8 cellular contexts compared by ENCODE assay signal in the genomic region with DNA sequence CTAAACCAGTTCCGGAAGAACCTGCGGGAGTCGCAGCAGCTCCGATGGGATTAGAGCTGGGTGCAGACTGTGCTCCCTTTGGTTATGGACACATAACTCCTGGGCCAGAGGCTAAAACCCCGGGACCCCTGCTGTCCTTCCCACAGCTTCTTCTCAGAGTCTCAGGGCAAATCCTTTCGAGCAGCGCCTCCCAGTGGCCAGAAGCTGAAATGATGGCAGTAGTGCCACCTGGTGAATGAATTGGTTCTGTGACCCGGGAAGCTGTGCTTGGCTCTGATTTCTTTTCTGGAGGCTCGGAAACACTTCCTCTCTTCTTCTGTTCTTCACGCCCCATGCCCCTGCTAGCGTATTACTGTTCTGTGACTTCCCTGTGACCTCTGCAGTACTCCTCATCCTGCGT. TPM values are rescaled to one million over a fixed set of nuclear protein-coding genes. Genes with fewer than 3 reads are reported as not detected.
A peak's percentile ranks its signal among the peaks of the same experiment; 100 is the strongest.
DNase-seq lines count a peak whose midpoint lies in the region; ATAC-seq, FAIRE-seq and TF ChIP-seq lines count a peak whose summit lies in the region.
"Not testable (repeated sequence)": the region's sequence is repeated elsewhere in the genome, so short reads cannot be mapped to it uniquely, and the experiment has no call there.

No MANE protein-coding gene starts in this region.

- peak; percentile 77 for TF ChIP-seq CTCF in lung (IDR thresholded peaks at IDR 0.05; ENCODE audit: control extremely low read depth, extremely low read depth)

- WGBS in lung, 2 donors = 9 to 15% methylated on average over 12 of the region's 12 CpGs

- not testable (repeated sequence) for H3K36me3 ChIP-seq in lung (ENCODE audit: control insufficient read depth in 2 of 2, insufficient read depth in 2 of 2, low read length in 2 of 2)

- not testable (repeated sequence) for H3K27me3 ChIP-seq in lung (ENCODE audit: control insufficient read depth, insufficient read depth)

- TF ChIP-seq POLR2A in erythroblast (IDR thresholded peaks at IDR 0.05; ENCODE audit: low read length) = not testable (repeated sequence)

- H3K9me3 ChIP-seq in lung (ENCODE audit: control insufficient read depth in 2 of 2, insufficient read depth in 1 of 2, low read length in 1 of 2) = not testable (repeated sequence)

- ATAC-seq in lung (ENCODE audit: insufficient read depth, low FRiP score) = not testable (repeated sequence)

- DNase-seq in A172 (ENCODE audit: low spot score) = peak; percentile 66
- DNase-seq in GM18507 (ENCODE audit: extremely low spot score, insufficient read length, low read depth) = peak; percentile 18
- DNase-seq in NCI-H2029 (lab: John Stamatoyannopoulos, UW) = peak; percentile 37
- DNase-seq in T follicular helper cell (ENCODE audit: low read depth) = peak; percentile 72
- DNase-seq in activated effector memory CD4-positive, alpha-beta T cell treated with Interleukin-2 at 50 U/mL for 16 hours = peak; percentile 63
- DNase-seq in erythroblast (lab: John Stamatoyannopoulos, UW) = peak; percentile 76 to 87
- DNase-seq in lung (ENCODE audit: low spot score) = peak; percentile 72
- DNase-seq in stimulated activated CD4-positive, alpha-beta T cell treated with anti-CD3 and anti-CD28 coated beads, Interleukin-1b, Interleukin-23, amount 100 ng/mL, for 4 hours (ENCODE audit: low read depth in 2 of 2) = peak; percentile 61 to 70

- not testable (repeated sequence) for H3K4me3 ChIP-seq in lung

- H3K27ac ChIP-seq in lung (ENCODE audit: low read depth in 1 of 2, low read length in 1 of 2) = not testable (repeated sequence)

- not testable (repeated sequence) for FAIRE-seq in GM18507 (lab: Jason Lieb, UNC)

- not testable (repeated sequence) for H3K4me1 ChIP-seq in lung (ENCODE audit: control insufficient read depth in 2 of 2, insufficient read depth in 2 of 2, low read length in 2 of 2)

RNA-seq across cellular contexts. Expression of gene ZNF195, which starts 29.8 kb away (rescaled TPM):
- 28.7 and 43.2 TPM in 2 replicates for total RNA-seq in A172 (2014; rRNA removed; shearing (Covaris generic))
- total RNA-seq in lung = 10 to 100 TPM; 22.9 to 29.6 TPM
- 10 to 100 TPM; 13.2 to 16.4 TPM for polyA plus RNA-seq in lung

Comparison
In these comparisons a context has a peak if more than half of its experiments do, and no peak if none do; other contexts are left out.
1. DNase-seq: peak in every context shown above with its lines; median percentile 82 in erythroblast; 72 in T follicular helper cell; 72 in lung; 66 in A172; 66 in stimulated activated CD4-positive, alpha-beta T cell treated with anti-CD3 and anti-CD28 coated beads, Interleukin-1b, Interleukin-23, amount 100 ng/mL, for 4 hours; 63 in activated effector memory CD4-positive, alpha-beta T cell treated with Interleukin-2 at 50 U/mL for 16 hours; 37 in NCI-H2029; 18 in GM18507.